1 cellular context compared by ENCODE assay signal in the genomic region with DNA sequence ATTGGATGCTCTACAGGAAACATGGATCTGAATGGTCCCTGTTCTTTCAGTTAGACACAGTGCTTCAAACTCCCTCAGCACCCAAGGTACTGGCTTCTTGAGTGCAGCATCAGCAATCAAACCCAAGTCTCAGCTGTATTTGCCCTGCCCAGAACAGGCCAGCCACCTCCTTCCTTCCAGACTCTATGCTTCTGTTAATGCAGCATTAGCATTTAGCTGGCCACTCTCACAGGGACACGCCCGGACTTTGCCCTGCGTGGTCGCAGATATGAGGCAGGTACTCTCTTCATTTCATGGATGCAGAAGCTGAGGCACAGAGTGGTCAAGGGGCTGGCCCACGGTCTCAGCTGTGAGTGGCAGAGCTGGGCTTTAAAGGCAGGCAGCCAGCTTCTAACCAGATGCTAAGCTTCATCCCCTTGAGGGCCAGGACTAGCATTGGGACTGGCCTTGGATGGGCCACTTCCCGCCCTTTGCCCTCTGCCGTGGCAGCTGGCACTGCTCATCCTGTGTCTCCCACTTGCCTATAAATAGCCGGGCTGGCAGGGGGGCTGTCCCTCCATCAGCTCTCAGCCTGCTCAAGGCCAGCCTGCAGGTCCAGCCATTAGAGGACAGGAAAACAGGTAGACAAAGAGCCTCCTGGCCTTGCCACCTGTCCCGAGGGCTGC.
A peak's percentile ranks its signal among the peaks of the same experiment; 100 is the strongest.
TF ChIP-seq lines count a peak whose summit lies in the region.

No MANE protein-coding gene starts in this region.

TF ChIP-seq in HepG2, 621 proteins besides CTCF, POLR2A, EP300 and RAD21 (continues in another document):
- TF ChIP-seq, protein P1, sequence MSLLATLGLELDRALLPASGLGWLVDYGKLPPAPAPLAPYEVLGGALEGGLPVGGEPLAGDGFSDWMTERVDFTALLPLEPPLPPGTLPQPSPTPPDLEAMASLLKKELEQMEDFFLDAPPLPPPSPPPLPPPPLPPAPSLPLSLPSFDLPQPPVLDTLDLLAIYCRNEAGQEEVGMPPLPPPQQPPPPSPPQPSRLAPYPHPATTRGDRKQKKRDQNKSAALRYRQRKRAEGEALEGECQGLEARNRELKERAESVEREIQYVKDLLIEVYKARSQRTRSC (CRISPR knock-in tag; IDR thresholded peaks at IDR 0.05; ENCODE audit: low read depth) = no peak
- TF ChIP-seq MAX (IDR thresholded peaks at IDR 0.05) = 0 out of 2 replicates have a peak, but pooled peaks have one; percentile 12
- TF ChIP-seq ZNF451 (CRISPR knock-in tag; IDR thresholded peaks at IDR 0.05) = no peak
- no peak for TF ChIP-seq ZNF660 (CRISPR knock-in tag; IDR thresholded peaks at IDR 0.05; ENCODE audit: borderline replicate concordance, low read depth)
- 0 out of 2 replicates have a peak, but pooled peaks have one; percentile 1 for TF ChIP-seq KDM2A (CRISPR knock-in tag; IDR thresholded peaks at IDR 0.05; ENCODE audit: borderline replicate concordance, low read depth)
- peak; percentile 87; the same call in 1 of the 2 replicates for TF ChIP-seq HNRNPL (IDR thresholded peaks at IDR 0.05; ENCODE audit: low read depth, low read length)
- TF ChIP-seq ZNF12 (CRISPR knock-in tag; IDR thresholded peaks at IDR 0.05) = no peak
- TF ChIP-seq, protein P2, sequence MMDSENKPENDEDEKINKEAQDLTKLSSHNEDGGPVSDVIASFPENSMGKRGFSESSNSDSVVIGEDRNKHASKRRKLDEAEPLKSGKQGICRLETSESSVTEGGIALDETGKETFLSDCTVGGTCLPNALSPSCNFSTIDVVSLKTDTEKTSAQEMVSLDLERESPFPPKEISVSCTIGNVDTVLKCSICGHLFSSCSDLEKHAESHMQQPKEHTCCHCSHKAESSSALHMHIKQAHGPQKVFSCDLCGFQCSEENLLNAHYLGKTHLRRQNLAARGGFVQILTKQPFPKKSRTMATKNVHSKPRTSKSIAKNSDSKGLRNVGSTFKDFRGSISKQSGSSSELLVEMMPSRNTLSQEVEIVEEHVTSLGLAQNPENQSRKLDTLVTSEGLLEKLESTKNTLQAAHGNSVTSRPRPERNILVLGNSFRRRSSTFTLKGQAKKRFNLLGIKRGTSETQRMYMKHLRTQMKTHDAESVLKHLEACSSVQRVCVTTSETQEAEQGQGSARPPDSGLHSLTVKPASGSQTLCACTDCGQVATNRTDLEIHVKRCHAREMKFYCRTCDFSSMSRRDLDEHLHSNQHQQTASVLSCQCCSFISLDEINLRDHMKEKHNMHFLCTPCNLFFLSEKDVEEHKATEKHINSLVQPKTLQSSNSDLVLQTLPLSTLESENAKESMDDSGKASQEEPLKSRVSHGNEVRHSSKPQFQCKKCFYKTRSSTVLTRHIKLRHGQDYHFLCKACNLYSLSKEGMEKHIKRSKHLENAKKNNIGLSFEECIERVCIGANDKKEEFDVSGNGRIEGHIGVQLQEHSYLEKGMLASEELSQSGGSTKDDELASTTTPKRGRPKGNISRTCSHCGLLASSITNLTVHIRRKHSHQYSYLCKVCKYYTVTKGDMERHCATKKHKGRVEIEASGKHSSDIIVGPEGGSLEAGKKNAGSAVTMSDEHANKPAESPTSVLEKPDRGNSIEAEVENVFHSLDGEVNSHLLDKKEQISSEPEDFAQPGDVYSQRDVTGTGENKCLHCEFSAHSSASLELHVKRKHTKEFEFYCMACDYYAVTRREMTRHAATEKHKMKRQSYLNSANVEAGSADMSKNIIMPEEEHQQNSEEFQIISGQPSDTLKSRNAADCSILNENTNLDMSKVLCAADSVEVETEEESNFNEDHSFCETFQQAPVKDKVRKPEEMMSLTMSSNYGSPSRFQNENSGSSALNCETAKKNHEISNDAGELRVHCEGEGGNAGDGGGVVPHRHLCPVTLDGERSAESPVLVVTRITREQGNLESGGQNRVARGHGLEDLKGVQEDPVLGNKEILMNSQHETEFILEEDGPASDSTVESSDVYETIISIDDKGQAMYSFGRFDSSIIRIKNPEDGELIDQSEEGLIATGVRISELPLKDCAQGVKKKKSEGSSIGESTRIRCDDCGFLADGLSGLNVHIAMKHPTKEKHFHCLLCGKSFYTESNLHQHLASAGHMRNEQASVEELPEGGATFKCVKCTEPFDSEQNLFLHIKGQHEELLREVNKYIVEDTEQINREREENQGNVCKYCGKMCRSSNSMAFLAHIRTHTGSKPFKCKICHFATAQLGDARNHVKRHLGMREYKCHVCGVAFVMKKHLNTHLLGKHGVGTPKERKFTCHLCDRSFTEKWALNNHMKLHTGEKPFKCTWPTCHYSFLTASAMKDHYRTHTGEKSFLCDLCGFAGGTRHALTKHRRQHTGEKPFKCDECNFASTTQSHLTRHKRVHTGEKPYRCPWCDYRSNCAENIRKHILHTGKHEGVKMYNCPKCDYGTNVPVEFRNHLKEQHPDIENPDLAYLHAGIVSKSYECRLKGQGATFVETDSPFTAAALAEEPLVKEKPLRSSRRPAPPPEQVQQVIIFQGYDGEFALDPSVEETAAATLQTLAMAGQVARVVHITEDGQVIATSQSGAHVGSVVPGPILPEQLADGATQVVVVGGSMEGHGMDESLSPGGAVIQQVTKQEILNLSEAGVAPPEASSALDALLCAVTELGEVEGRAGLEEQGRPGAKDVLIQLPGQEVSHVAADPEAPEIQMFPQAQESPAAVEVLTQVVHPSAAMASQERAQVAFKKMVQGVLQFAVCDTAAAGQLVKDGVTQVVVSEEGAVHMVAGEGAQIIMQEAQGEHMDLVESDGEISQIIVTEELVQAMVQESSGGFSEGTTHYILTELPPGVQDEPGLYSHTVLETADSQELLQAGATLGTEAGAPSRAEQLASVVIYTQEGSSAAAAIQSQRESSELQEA (CRISPR knock-in tag; IDR thresholded peaks at IDR 0.05; ENCODE audit: not compliant biosample characterization) = no peak
- TF ChIP-seq, protein P3, sequence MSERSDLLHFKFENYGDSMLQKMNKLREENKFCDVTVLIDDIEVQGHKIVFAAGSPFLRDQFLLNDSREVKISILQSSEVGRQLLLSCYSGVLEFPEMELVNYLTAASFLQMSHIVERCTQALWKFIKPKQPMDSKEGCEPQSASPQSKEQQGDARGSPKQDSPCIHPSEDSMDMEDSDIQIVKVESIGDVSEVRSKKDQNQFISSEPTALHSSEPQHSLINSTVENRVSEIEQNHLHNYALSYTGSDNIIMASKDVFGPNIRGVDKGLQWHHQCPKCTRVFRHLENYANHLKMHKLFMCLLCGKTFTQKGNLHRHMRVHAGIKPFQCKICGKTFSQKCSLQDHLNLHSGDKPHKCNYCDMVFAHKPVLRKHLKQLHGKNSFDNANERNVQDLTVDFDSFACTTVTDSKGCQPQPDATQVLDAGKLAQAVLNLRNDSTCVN (CRISPR knock-in tag; IDR thresholded peaks at IDR 0.05; ENCODE audit: borderline replicate concordance) = no peak
- TF ChIP-seq, protein P4, sequence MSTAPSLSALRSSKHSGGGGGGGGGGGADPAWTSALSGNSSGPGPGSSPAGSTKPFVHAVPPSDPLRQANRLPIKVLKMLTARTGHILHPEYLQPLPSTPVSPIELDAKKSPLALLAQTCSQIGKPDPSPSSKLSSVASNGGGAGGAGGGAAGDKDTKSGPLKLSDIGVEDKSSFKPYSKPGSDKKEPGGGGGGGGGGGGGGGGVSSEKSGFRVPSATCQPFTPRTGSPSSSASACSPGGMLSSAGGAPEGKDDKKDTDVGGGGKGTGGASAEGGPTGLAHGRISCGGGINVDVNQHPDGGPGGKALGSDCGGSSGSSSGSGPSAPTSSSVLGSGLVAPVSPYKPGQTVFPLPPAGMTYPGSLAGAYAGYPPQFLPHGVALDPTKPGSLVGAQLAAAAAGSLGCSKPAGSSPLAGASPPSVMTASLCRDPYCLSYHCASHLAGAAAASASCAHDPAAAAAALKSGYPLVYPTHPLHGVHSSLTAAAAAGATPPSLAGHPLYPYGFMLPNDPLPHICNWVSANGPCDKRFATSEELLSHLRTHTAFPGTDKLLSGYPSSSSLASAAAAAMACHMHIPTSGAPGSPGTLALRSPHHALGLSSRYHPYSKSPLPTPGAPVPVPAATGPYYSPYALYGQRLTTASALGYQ (CRISPR knock-in tag; IDR thresholded peaks at IDR 0.05) = no peak
- TF ChIP-seq TEAD3 (CRISPR knock-in tag; optimal IDR thresholded peaks at IDR 0.05; ENCODE audit: borderline replicate concordance) = no peak
- TF ChIP-seq, protein P5, sequence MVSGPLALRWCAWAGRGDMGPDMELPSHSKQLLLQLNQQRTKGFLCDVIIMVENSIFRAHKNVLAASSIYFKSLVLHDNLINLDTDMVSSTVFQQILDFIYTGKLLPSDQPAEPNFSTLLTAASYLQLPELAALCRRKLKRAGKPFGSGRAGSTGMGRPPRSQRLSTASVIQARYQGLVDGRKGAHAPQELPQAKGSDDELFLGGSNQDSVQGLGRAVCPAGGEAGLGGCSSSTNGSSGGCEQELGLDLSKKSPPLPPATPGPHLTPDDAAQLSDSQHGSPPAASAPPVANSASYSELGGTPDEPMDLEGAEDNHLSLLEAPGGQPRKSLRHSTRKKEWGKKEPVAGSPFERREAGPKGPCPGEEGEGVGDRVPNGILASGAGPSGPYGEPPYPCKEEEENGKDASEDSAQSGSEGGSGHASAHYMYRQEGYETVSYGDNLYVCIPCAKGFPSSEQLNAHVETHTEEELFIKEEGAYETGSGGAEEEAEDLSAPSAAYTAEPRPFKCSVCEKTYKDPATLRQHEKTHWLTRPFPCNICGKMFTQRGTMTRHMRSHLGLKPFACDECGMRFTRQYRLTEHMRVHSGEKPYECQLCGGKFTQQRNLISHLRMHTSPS (CRISPR knock-in tag; IDR thresholded peaks at IDR 0.05; ENCODE audit: low read depth) = peak; percentile 94
- TF ChIP-seq SETDB1 (CRISPR knock-in tag; IDR thresholded peaks at IDR 0.05; ENCODE audit: borderline replicate concordance) = no peak
- TF ChIP-seq, protein P6, sequence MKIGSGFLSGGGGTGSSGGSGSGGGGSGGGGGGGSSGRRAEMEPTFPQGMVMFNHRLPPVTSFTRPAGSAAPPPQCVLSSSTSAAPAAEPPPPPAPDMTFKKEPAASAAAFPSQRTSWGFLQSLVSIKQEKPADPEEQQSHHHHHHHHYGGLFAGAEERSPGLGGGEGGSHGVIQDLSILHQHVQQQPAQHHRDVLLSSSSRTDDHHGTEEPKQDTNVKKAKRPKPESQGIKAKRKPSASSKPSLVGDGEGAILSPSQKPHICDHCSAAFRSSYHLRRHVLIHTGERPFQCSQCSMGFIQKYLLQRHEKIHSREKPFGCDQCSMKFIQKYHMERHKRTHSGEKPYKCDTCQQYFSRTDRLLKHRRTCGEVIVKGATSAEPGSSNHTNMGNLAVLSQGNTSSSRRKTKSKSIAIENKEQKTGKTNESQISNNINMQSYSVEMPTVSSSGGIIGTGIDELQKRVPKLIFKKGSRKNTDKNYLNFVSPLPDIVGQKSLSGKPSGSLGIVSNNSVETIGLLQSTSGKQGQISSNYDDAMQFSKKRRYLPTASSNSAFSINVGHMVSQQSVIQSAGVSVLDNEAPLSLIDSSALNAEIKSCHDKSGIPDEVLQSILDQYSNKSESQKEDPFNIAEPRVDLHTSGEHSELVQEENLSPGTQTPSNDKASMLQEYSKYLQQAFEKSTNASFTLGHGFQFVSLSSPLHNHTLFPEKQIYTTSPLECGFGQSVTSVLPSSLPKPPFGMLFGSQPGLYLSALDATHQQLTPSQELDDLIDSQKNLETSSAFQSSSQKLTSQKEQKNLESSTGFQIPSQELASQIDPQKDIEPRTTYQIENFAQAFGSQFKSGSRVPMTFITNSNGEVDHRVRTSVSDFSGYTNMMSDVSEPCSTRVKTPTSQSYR (CRISPR knock-in tag; IDR thresholded peaks at IDR 0.05; ENCODE audit: borderline replicate concordance) = no peak
- TF ChIP-seq MTF2 (CRISPR knock-in tag; IDR thresholded peaks at IDR 0.05; ENCODE audit: borderline replicate concordance) = no peak
- TF ChIP-seq HNRNPUL1 (IDR thresholded peaks at IDR 0.05; ENCODE audit: low read depth, low read length) = no peak
- TF ChIP-seq ZFX (CRISPR knock-in tag; IDR thresholded peaks at IDR 0.05; ENCODE audit: low read depth) = peak; percentile 26; the same call in 1 of the 2 replicates
- TF ChIP-seq BCL6 (CRISPR knock-in tag; IDR thresholded peaks at IDR 0.05) = no peak
- peak; percentile 14 for TF ChIP-seq YY1 (IDR thresholded peaks at IDR 0.05; ENCODE audit: insufficient read depth, insufficient replicate concordance, low read depth, low read length)
- peak; percentile 21; the same call in 1 of the 2 replicates for TF ChIP-seq ZFY (CRISPR knock-in tag; IDR thresholded peaks at IDR 0.05)
- TF ChIP-seq, protein P7, sequence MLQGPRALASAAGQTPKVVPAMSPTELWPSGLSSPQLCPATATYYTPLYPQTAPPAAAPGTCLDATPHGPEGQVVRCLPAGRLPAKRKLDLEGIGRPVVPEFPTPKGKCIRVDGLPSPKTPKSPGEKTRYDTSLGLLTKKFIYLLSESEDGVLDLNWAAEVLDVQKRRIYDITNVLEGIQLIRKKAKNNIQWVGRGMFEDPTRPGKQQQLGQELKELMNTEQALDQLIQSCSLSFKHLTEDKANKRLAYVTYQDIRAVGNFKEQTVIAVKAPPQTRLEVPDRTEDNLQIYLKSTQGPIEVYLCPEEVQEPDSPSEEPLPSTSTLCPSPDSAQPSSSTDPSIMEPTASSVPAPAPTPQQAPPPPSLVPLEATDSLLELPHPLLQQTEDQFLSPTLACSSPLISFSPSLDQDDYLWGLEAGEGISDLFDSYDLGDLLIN (CRISPR knock-in tag; IDR thresholded peaks at IDR 0.05; ENCODE audit: borderline replicate concordance) = peak; percentile 29; the same call in 1 of the 2 replicates
- TF ChIP-seq, protein P8, sequence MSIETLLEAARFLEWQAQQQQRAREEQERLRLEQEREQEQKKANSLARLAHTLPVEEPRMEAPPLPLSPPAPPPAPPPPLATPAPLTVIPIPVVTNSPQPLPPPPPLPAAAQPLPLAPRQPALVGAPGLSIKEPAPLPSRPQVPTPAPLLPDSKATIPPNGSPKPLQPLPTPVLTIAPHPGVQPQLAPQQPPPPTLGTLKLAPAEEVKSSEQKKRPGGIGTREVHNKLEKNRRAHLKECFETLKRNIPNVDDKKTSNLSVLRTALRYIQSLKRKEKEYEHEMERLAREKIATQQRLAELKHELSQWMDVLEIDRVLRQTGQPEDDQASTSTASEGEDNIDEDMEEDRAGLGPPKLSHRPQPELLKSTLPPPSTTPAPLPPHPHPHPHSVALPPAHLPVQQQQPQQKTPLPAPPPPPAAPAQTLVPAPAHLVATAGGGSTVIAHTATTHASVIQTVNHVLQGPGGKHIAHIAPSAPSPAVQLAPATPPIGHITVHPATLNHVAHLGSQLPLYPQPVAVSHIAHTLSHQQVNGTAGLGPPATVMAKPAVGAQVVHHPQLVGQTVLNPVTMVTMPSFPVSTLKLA (IDR thresholded peaks at IDR 0.05) = no peak
- TF ChIP-seq HNF1B (CRISPR knock-in tag; IDR thresholded peaks at IDR 0.05) = no peak
- no peak for TF ChIP-seq CERS6 (CRISPR knock-in tag; IDR thresholded peaks at IDR 0.05)
- no peak for TF ChIP-seq NFIC (IDR thresholded peaks at IDR 0.05; ENCODE audit: low read length)
